Comparison of ENCODE assay signal across 8 cellular contexts in genomic region chr1:69737527-69738176, GRCh38.
A peak's percentile ranks its signal among the peaks of the same experiment; 100 is the strongest.
DNase-seq lines count a peak whose midpoint lies in the region; ATAC-seq, FAIRE-seq and TF ChIP-seq lines count a peak whose summit lies in the region.

No MANE protein-coding gene starts in this region.

- peak; percentile 37 for DNase-seq in AG04450 (ENCODE audit: low read depth, low spot score)
- no peak for DNase-seq in GM12892 (ENCODE audit: insufficient read length)
- peak; percentile 56 for DNase-seq in NCI-H1694 treated with DMSO at 0.1 percent for 48 hours (lab: John Stamatoyannopoulos, UW)
- DNase-seq in T-helper 2 cell treated with Interferon-gamma antibody and Interleukin-4, amounts not matched to agents 5 μg/mL and 100 μg/mL, for 36 hours (ENCODE audit: low spot score): peak; percentile 6
- DNase-seq in glutamatergic neuron: no peak
- DNase-seq in retina: peak; percentile 51
- DNase-seq in activated T-helper 2 cell treated with anti-CD3 and anti-CD28 coated beads, Interferon-gamma antibody, Interleukin-2, Interleukin-4, amounts not matched to agents 10 μg/mL and 5 μg/mL and 100 μg/mL, durations not matched to agents 14 hours and 24 hours and 36 hours (ENCODE audit: low spot score): no peak

- no peak for TF ChIP-seq POLR2A in GM12892 (IDR thresholded peaks at IDR 0.05; ENCODE audit: low read depth, low read length)

- no peaks in the 10 kb centered on the region for H3K27me3 ChIP-seq in AG04450 (ENCODE audit: control insufficient read depth, insufficient read depth, low read length)

- intact Hi-C loops in activated T-helper 2 cell treated with anti-CD3 and anti-CD28 coated beads, Interferon-gamma antibody, Interleukin-2, Interleukin-4, amounts not matched to agents 10 μg/mL and 5 μg/mL and 100 μg/mL, durations not matched to agents 14 hours and 24 hours and 36 hours (cut with micrococcal nuclease): loop anchor here (2.0 to 10.0 kb wide), 4 partner anchors 1133 to 1885 kb away; no protein-coding TSS in a partner anchor

- H3K27ac ChIP-seq in AG04450 (ENCODE audit: low read depth, low read length): no peak overlapping the region

- no peaks in the 10 kb centered on the region for H3K9me3 Mint-ChIP-seq in T-helper 2 cell treated with Interferon-gamma antibody and Interleukin-4, amounts not matched to agents 5 μg/mL and 100 μg/mL, for 36 hours
- H3K9me3 Mint-ChIP-seq in glutamatergic neuron (ENCODE audit: unreplicated experiment): peaks cover 8% of the 10 kb centered on the region
- no peaks in the 10 kb centered on the region for H3K9me3 Mint-ChIP-seq in activated T-helper 2 cell treated with anti-CD3 and anti-CD28 coated beads, Interferon-gamma antibody, Interleukin-2, Interleukin-4, amounts not matched to agents 10 μg/mL and 5 μg/mL and 100 μg/mL, durations not matched to agents 14 hours and 24 hours and 36 hours

- no peaks in the 10 kb centered on the region for H3K36me3 Mint-ChIP-seq in T-helper 2 cell treated with Interferon-gamma antibody and Interleukin-4, amounts not matched to agents 5 μg/mL and 100 μg/mL, for 36 hours (ENCODE audit: low read depth)
- H3K36me3 Mint-ChIP-seq in glutamatergic neuron (ENCODE audit: unreplicated experiment): peaks cover 11% of the 10 kb centered on the region
- H3K36me3 Mint-ChIP-seq in activated T-helper 2 cell treated with anti-CD3 and anti-CD28 coated beads, Interferon-gamma antibody, Interleukin-2, Interleukin-4, amounts not matched to agents 10 μg/mL and 5 μg/mL and 100 μg/mL, durations not matched to agents 14 hours and 24 hours and 36 hours (ENCODE audit: low read depth): no peaks in the 10 kb centered on the region

- peak; percentile 75 for FAIRE-seq in GM12892 (lab: Jason Lieb, UNC)

- POLR2A ChIA-PET in AG04450 (lab: Yijun Ruan, JAX): no interaction called here

- TF ChIP-seq CTCF in AG04450 (IDR thresholded peaks at IDR 0.05; ENCODE audit: low read depth, low read length) (peak; percentile 82), glutamatergic neuron (IDR thresholded peaks at IDR 0.05; ENCODE audit: partially characterized antibody, unreplicated experiment) (peak; percentile 79)

- no peaks in the 10 kb centered on the region for H3K9me3 ChIP-seq in AG04450 (ENCODE audit: control insufficient read depth, insufficient read depth, low read length)

- H3K27me3 Mint-ChIP-seq in T-helper 2 cell treated with Interferon-gamma antibody and Interleukin-4, amounts not matched to agents 5 μg/mL and 100 μg/mL, for 36 hours (ENCODE audit: low read depth): no peaks in the 10 kb centered on the region
- H3K27me3 Mint-ChIP-seq in glutamatergic neuron (ENCODE audit: unreplicated experiment): peaks cover 1% of the 10 kb centered on the region
- no peaks in the 10 kb centered on the region for H3K27me3 Mint-ChIP-seq in activated T-helper 2 cell treated with anti-CD3 and anti-CD28 coated beads, Interferon-gamma antibody, Interleukin-2, Interleukin-4, amounts not matched to agents 10 μg/mL and 5 μg/mL and 100 μg/mL, durations not matched to agents 14 hours and 24 hours and 36 hours (ENCODE audit: low read depth)

- no peak overlapping the region for H3K4me3 Mint-ChIP-seq in T-helper 2 cell treated with Interferon-gamma antibody and Interleukin-4, amounts not matched to agents 5 μg/mL and 100 μg/mL, for 36 hours
- no peak overlapping the region for H3K4me3 Mint-ChIP-seq in glutamatergic neuron (ENCODE audit: unreplicated experiment)
- H3K4me3 Mint-ChIP-seq in activated T-helper 2 cell treated with anti-CD3 and anti-CD28 coated beads, Interferon-gamma antibody, Interleukin-2, Interleukin-4, amounts not matched to agents 10 μg/mL and 5 μg/mL and 100 μg/mL, durations not matched to agents 14 hours and 24 hours and 36 hours (ENCODE audit: low read depth): no peak overlapping the region

- H3K27ac Mint-ChIP-seq in T-helper 2 cell treated with Interferon-gamma antibody and Interleukin-4, amounts not matched to agents 5 μg/mL and 100 μg/mL, for 36 hours: no peak overlapping the region
- no peak overlapping the region for H3K27ac Mint-ChIP-seq in glutamatergic neuron (ENCODE audit: unreplicated experiment)
- H3K27ac Mint-ChIP-seq in activated T-helper 2 cell treated with anti-CD3 and anti-CD28 coated beads, Interferon-gamma antibody, Interleukin-2, Interleukin-4, amounts not matched to agents 10 μg/mL and 5 μg/mL and 100 μg/mL, durations not matched to agents 14 hours and 24 hours and 36 hours: no peak overlapping the region

- CTCF ChIA-PET in AG04450 (lab: Charles Lee): interaction anchor here (0.6 to 4.3 kb wide), 23 partner anchors 8 to 1888 kb away, joined by 3 to 48 read pairs (median 4); no protein-coding TSS in a partner anchor

- no peak overlapping the region for H3K4me3 ChIP-seq in AG04450 (ENCODE audit: low read depth, low read length)

- H3K4me1 Mint-ChIP-seq in T-helper 2 cell treated with Interferon-gamma antibody and Interleukin-4, amounts not matched to agents 5 μg/mL and 100 μg/mL, for 36 hours (ENCODE audit: low read depth): no peaks in the 10 kb centered on the region
- peaks cover 9% of the 10 kb centered on the region for H3K4me1 Mint-ChIP-seq in glutamatergic neuron (ENCODE audit: low read depth, unreplicated experiment)
- no peaks in the 10 kb centered on the region for H3K4me1 Mint-ChIP-seq in activated T-helper 2 cell treated with anti-CD3 and anti-CD28 coated beads, Interferon-gamma antibody, Interleukin-2, Interleukin-4, amounts not matched to agents 10 μg/mL and 5 μg/mL and 100 μg/mL, durations not matched to agents 14 hours and 24 hours and 36 hours (ENCODE audit: low read depth)

- ATAC-seq in HG02884 (IDR thresholded peaks at IDR 0.05; ENCODE audit: unreplicated experiment): peak; percentile 78

Comparison
In these comparisons a context has a peak if more than half of its experiments do, and no peak if none do; other contexts are left out.
1. DNase-seq: peak in AG04450 (single experiment), NCI-H1694 treated with DMSO at 0.1 percent for 48 hours (single experiment), T-helper 2 cell treated with Interferon-gamma antibody and Interleukin-4, amounts not matched to agents 5 μg/mL and 100 μg/mL, for 36 hours (single experiment) and retina (single experiment); none in GM12892 (single experiment), glutamatergic neuron (single experiment) and activated T-helper 2 cell treated with anti-CD3 and anti-CD28 coated beads, Interferon-gamma antibody, Interleukin-2, Interleukin-4, amounts not matched to agents 10 μg/mL and 5 μg/mL and 100 μg/mL, durations not matched to agents 14 hours and 24 hours and 36 hours (single experiment).